Comparison of ENCODE assay signal across 2 cellular contexts in genomic region chr12:85179680-85180300, GRCh38.
TF ChIP-seq lines count a peak whose summit lies in the region.

No MANE protein-coding gene starts in this region.

TF ChIP-seq in SK-N-SH, 30 proteins besides CTCF, POLR2A, EP300 and RAD21 (continued from another document):
- TF ChIP-seq, protein P1, sequence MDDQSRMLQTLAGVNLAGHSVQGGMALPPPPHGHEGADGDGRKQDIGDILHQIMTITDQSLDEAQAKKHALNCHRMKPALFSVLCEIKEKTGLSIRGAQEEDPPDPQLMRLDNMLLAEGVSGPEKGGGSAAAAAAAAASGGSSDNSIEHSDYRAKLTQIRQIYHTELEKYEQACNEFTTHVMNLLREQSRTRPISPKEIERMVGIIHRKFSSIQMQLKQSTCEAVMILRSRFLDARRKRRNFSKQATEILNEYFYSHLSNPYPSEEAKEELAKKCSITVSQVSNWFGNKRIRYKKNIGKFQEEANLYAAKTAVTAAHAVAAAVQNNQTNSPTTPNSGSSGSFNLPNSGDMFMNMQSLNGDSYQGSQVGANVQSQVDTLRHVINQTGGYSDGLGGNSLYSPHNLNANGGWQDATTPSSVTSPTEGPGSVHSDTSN (IDR thresholded peaks at IDR 0.05), result peak; percentile 62

TF ChIP-seq in SK-N-SH treated with all-trans-retinoic acid at 6 μM for 48 hours, 23 proteins besides CTCF, POLR2A, EP300 and RAD21:
- TF ChIP-seq TSHZ2 (CRISPR knock-in tag; IDR thresholded peaks at IDR 0.05) (no peak), GLIS3 (CRISPR knock-in tag; IDR thresholded peaks at IDR 0.05) (no peak), ISL1 (CRISPR knock-in tag; IDR thresholded peaks at IDR 0.05) (no peak), CSDC2 (CRISPR knock-in tag; IDR thresholded peaks at IDR 0.05) (no peak), ZNF8 (CRISPR knock-in tag; IDR thresholded peaks at IDR 0.05) (no peak), TCF4 (CRISPR knock-in tag; IDR thresholded peaks at IDR 0.05; ENCODE audit: borderline replicate concordance) (no peak), ZC3H10 (CRISPR knock-in tag; IDR thresholded peaks at IDR 0.05) (no peak), BACH2 (CRISPR knock-in tag; IDR thresholded peaks at IDR 0.05; ENCODE audit: borderline replicate concordance) (no peak), ZFP30 (CRISPR knock-in tag; IDR thresholded peaks at IDR 0.05) (no peak), PPARA (CRISPR knock-in tag; IDR thresholded peaks at IDR 0.05; ENCODE audit: borderline replicate concordance) (no peak), RARB (CRISPR knock-in tag; IDR thresholded peaks at IDR 0.05) (no peak), POU6F1 (CRISPR knock-in tag; IDR thresholded peaks at IDR 0.05; ENCODE audit: borderline replicate concordance, low read depth) (no peak), ZFP3 (CRISPR knock-in tag; IDR thresholded peaks at IDR 0.05) (no peak), PATZ1 (CRISPR knock-in tag; IDR thresholded peaks at IDR 0.05; ENCODE audit: borderline replicate concordance) (no peak), ESRRG (CRISPR knock-in tag; IDR thresholded peaks at IDR 0.05) (no peak)
